Comparison of ENCODE assay signal across 8 cellular contexts in genomic region chr9:84667571-84668203, GRCh38. TPM values are rescaled to one million over a fixed set of nuclear protein-coding genes. Genes with fewer than 3 reads are reported as not detected.
A peak's percentile ranks its signal among the peaks of the same experiment; 100 is the strongest.
DNase-seq lines count a peak whose midpoint lies in the region; ATAC-seq, FAIRE-seq and TF ChIP-seq lines count a peak whose summit lies in the region.

No MANE protein-coding gene starts in this region.

- peaks cover 22% of the 10 kb centered on the region for H3K27me3 ChIP-seq in BJ (ENCODE audit: control insufficient read depth, insufficient read depth, low read length)
- peaks cover 0 to 32% of the 10 kb centered on the region in 2 experiments; a peak in 2 of 5 replicates for H3K27me3 ChIP-seq in HepG2 (ENCODE audit: control insufficient read depth in 1 of 2, insufficient read depth in 2 of 2, low read length in 2 of 2)
- no peaks in the 10 kb centered on the region for H3K27me3 ChIP-seq in tibial artery

- no peak for TF ChIP-seq EP300 in HepG2 (IDR thresholded peaks at IDR 0.05; ENCODE audit: low read depth in 2 of 2, low read length in 2 of 2)
- no peak for TF ChIP-seq EP300 in HepG2 (CRISPR knock-in tag; IDR thresholded peaks at IDR 0.05; ENCODE audit: borderline replicate concordance)

- TF ChIP-seq POLR2A in HepG2 (IDR thresholded peaks at IDR 0.05; ENCODE audit: insufficient read depth in 1 of 2, low read depth in 2 of 2, low read length in 2 of 2), result no peak

- H3K4me3 ChIP-seq in BJ (ENCODE audit: low read depth, low read length) (peak overlapping the region; percentile 16), cardiac fibroblast (replicated peaks in 1 of 2; ENCODE audit: low read depth in 2 of 2, low read length in 2 of 2) (no peak overlapping the region), HepG2 (replicated peaks in 1 of 3; ENCODE audit: insufficient read depth in 1 of 3, low read depth in 2 of 3, low read length in 3 of 3) (no peak overlapping the region), tibial artery (peak overlapping the region; percentile 64 to 91)

- FAIRE-seq in HepG2 (lab: Jason Lieb, UNC), result no peak

- WGBS in HepG2 (ENCODE audit: low lambda C conversion rate), result 38% methylated on average over 27 of the region's 27 CpGs

- H3K9me3 ChIP-seq in HepG2 (ENCODE audit: low read length) (no peaks in the 10 kb centered on the region), tibial artery (no peaks in the 10 kb centered on the region)

- no peak overlapping the region; the same call in 1 of the 2 replicates for H3K4me2 ChIP-seq in HepG2 (ENCODE audit: low read depth, low read length)

- intact Hi-C loops in HepG2 (cut with micrococcal nuclease; ENCODE audit: unreplicated experiment) (no loop called here), tibial artery (cut with DNase I; ENCODE audit: low total_unique reads) (loop anchor here (5.0 kb wide), 1 partner anchor 285 kb away; no protein-coding TSS in a partner anchor)

- H3K79me2 ChIP-seq in HepG2 (ENCODE audit: insufficient read depth, low read length), result no peaks in the 10 kb centered on the region

- no peaks in the 10 kb centered on the region for H3K4me1 ChIP-seq in HepG2 (ENCODE audit: insufficient read depth, low read length)
- peaks cover 0 to 14% (median 2%) of the 10 kb centered on the region in 4 donors for H3K4me1 ChIP-seq in tibial artery

- DNase-seq in BJ (ENCODE audit: low read depth) (no peak), HuH-7 (ENCODE audit: low spot score) (peak; percentile 20), cardiac fibroblast (ENCODE audit: low read depth in 2 of 2) (peak; percentile 38 to 47), HepG2 (ENCODE audit: low spot score) (no peak), tibial artery (no peak), NCI-H2171 treated with DMSO at 0.1 percent for 48 hours (lab: John Stamatoyannopoulos, UW) (no peak)

- H3K36me3 ChIP-seq in BJ (ENCODE audit: control insufficient read depth, insufficient read depth, low read length) (no peaks in the 10 kb centered on the region), HepG2 (replicated peaks in 1 of 2; ENCODE audit: control insufficient read depth in 1 of 2, insufficient read depth in 2 of 2, low read length in 2 of 2) (no peaks in the 10 kb centered on the region), tibial artery (no peaks in the 10 kb centered on the region)

- CTCF ChIA-PET in BJ (lab: Yijun Ruan, JAX), result interaction anchor here (1.3 to 1.8 kb wide), 3 partner anchors 10 to 30 kb away, joined by 3 to 7 read pairs (median 4); no protein-coding TSS in a partner anchor
- CTCF ChIA-PET in HepG2 (lab: Yijun Ruan, JAX; ENCODE audit: low intra/inter-chr PET ratio, low total read pairs), result no interaction called here

- H2AFZ ChIP-seq in HepG2 (ENCODE audit: low read length), result no peak overlapping the region

- BruUV-seq in HepG2 (replicated peaks; lab: Mats Ljungman, UMichigan), result no TSS peak

- H4K20me1 ChIP-seq in HepG2 (ENCODE audit: insufficient read depth, low read length), result no peaks in the 10 kb centered on the region

- no peak overlapping the region for H3K27ac ChIP-seq in HepG2 (ENCODE audit: extremely low read length, insufficient read depth, low read length)
- H3K27ac ChIP-seq in tibial artery, result peak overlapping the region; percentile 91 to 92

- ATAC-seq in GM18873 (IDR thresholded peaks at IDR 0.05; ENCODE audit: low FRiP score, unreplicated experiment) (peak; percentile 27), HepG2 (peak; percentile 68), HG03095 (IDR thresholded peaks at IDR 0.05; ENCODE audit: unreplicated experiment) (no peak)

- TF ChIP-seq CTCF in BJ (IDR thresholded peaks at IDR 0.05; ENCODE audit: insufficient read depth, low read depth, low read length), result peak; percentile 53
- TF ChIP-seq CTCF in cardiac fibroblast (IDR thresholded peaks at IDR 0.05; ENCODE audit: low read depth, low read length), result peak; percentile 61
- no peak for TF ChIP-seq CTCF in HepG2 (CRISPR knock-in tag; IDR thresholded peaks at IDR 0.05)
- peak; percentile 40 to 45 for TF ChIP-seq CTCF in tibial artery (IDR thresholded peaks at IDR 0.05)

- in situ Hi-C loops in HepG2 (cut with HindIII; ENCODE audit: extremely low pct_ligation_motif_present, low pct_unique_long_range_greater_than_20kb), result no loop called here

- no peak overlapping the region for H3K9ac ChIP-seq in HepG2 (ENCODE audit: insufficient read depth, low read depth, low read length)

- POLR2A ChIA-PET in BJ (lab: Charles Lee) (no interaction called here), HepG2 (lab: Yijun Ruan, JAX) (no interaction called here)

- no peak for TF ChIP-seq RAD21 in HepG2 (CRISPR knock-in tag; IDR thresholded peaks at IDR 0.05)

TF ChIP-seq in HepG2, 621 proteins besides CTCF, POLR2A, EP300 and RAD21 (continues in another document):
- TF ChIP-seq ZNF567 (CRISPR knock-in tag; IDR thresholded peaks at IDR 0.05; ENCODE audit: borderline replicate concordance) (no peak), BCL6 (CRISPR knock-in tag; IDR thresholded peaks at IDR 0.05) (no peak), ZNF878 (CRISPR knock-in tag; IDR thresholded peaks at IDR 0.05) (no peak), SAFB2 (CRISPR knock-in tag; IDR thresholded peaks at IDR 0.05; ENCODE audit: borderline replicate concordance, low read depth) (no peak), YEATS4 (CRISPR knock-in tag; IDR thresholded peaks at IDR 0.05; ENCODE audit: borderline replicate concordance) (no peak), ZNF224 (CRISPR knock-in tag; IDR thresholded peaks at IDR 0.05) (no peak), ZNF101 (CRISPR knock-in tag; IDR thresholded peaks at IDR 0.05; ENCODE audit: borderline replicate concordance, low read depth) (no peak), EZH2 (conservative IDR thresholded peaks at IDR 0.05; ENCODE audit: low read depth, low read length) (no peak)
- TF ChIP-seq, protein P1, sequence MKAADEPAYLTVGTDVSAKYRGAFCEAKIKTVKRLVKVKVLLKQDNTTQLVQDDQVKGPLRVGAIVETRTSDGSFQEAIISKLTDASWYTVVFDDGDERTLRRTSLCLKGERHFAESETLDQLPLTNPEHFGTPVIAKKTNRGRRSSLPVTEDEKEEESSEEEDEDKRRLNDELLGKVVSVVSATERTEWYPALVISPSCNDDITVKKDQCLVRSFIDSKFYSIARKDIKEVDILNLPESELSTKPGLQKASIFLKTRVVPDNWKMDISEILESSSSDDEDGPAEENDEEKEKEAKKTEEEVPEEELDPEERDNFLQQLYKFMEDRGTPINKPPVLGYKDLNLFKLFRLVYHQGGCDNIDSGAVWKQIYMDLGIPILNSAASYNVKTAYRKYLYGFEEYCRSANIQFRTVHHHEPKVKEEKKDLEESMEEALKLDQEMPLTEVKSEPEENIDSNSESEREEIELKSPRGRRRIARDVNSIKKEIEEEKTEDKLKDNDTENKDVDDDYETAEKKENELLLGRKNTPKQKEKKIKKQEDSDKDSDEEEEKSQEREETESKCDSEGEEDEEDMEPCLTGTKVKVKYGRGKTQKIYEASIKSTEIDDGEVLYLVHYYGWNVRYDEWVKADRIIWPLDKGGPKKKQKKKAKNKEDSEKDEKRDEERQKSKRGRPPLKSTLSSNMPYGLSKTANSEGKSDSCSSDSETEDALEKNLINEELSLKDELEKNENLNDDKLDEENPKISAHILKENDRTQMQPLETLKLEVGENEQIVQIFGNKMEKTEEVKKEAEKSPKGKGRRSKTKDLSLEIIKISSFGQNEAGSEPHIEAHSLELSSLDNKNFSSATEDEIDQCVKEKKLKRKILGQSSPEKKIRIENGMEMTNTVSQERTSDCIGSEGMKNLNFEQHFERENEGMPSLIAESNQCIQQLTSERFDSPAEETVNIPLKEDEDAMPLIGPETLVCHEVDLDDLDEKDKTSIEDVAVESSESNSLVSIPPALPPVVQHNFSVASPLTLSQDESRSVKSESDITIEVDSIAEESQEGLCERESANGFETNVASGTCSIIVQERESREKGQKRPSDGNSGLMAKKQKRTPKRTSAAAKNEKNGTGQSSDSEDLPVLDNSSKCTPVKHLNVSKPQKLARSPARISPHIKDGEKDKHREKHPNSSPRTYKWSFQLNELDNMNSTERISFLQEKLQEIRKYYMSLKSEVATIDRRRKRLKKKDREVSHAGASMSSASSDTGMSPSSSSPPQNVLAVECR (CRISPR knock-in tag; IDR thresholded peaks at IDR 0.05; ENCODE audit: borderline replicate concordance), result no peak
- TF ChIP-seq, protein P2, sequence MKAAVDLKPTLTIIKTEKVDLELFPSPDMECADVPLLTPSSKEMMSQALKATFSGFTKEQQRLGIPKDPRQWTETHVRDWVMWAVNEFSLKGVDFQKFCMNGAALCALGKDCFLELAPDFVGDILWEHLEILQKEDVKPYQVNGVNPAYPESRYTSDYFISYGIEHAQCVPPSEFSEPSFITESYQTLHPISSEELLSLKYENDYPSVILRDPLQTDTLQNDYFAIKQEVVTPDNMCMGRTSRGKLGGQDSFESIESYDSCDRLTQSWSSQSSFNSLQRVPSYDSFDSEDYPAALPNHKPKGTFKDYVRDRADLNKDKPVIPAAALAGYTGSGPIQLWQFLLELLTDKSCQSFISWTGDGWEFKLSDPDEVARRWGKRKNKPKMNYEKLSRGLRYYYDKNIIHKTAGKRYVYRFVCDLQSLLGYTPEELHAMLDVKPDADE (CRISPR knock-in tag; IDR thresholded peaks at IDR 0.05), result no peak

RNA-seq across cellular contexts. Expression of gene NTRK2, which starts 1.8 kb away (rescaled TPM):
- 2.0 and 2.1 TPM in 2 replicates for polyA plus RNA-seq in BJ (2011; rRNA removed)
- polyA minus RNA-seq in BJ (2011; rRNA and poly(A)+ RNA removed), result 1.3 and 1.5 TPM in 2 replicates
- not detected in 2 replicates for total RNA-seq in HepG2 (2016; rRNA removed; fragmentation: Illumina TruSeq; extraction: Trizol)
- not detected in 2 replicates for total RNA-seq in HepG2 (2016; cell fraction: cytosol; rRNA removed; fragmentation: Illumina TruSeq; extraction: Trizol; ENCODE audit: low read depth)
- total RNA-seq in HepG2 (2016; cell fraction: insoluble cytoplasmic fraction; rRNA removed; fragmentation: Illumina TruSeq; extraction: Trizol), result not detected in 2 replicates
- total RNA-seq in HepG2 (2016; cell fraction: membrane; rRNA removed; fragmentation: Illumina TruSeq; extraction: Trizol), result not detected in 2 replicates
- total RNA-seq in HepG2 (2016; cell fraction: nucleus; rRNA removed; fragmentation: Illumina TruSeq; extraction: Trizol), result not detected in 2 replicates
- not detected in 2 replicates for polyA plus RNA-seq in HepG2 (2011; rRNA removed)
- not detected in 2 replicates for polyA plus RNA-seq in HepG2 (2011; cell fraction: cytosol; rRNA removed)
- not detected in 2 replicates for polyA plus RNA-seq in HepG2 (2011; cell fraction: nucleus; rRNA removed)
- not detected in 2 replicates for polyA plus RNA-seq in HepG2 (2012)
- polyA plus RNA-seq in HepG2 (2016; cell fraction: cytosol; fragmentation: Illumina TruSeq; extraction: Trizol; ENCODE audit: low read depth), result not detected in 2 replicates
- polyA plus RNA-seq in HepG2 (2016; cell fraction: insoluble cytoplasmic fraction; fragmentation: Illumina TruSeq; extraction: Trizol; ENCODE audit: low read depth), result not detected in 2 replicates
- polyA plus RNA-seq in HepG2 (2016; cell fraction: membrane; fragmentation: Illumina TruSeq; extraction: Trizol; ENCODE audit: low read depth), result not detected in 2 replicates
- not detected in 2 replicates for polyA plus RNA-seq in HepG2 (2016; cell fraction: nucleus; fragmentation: Illumina TruSeq; extraction: Trizol; ENCODE audit: insufficient read depth, low read depth)
- polyA minus RNA-seq in HepG2 (2011; rRNA and poly(A)+ RNA removed; ENCODE audit: low replicate concordance), result not detected in 2 replicates
- polyA minus RNA-seq in HepG2 (2011; cell fraction: cytosol; rRNA and poly(A)+ RNA removed), result not detected in 2 replicates
- not detected in 2 replicates for polyA minus RNA-seq in HepG2 (2011; cell fraction: nucleus; rRNA and poly(A)+ RNA removed)

Comparison
In these comparisons a context has a peak if more than half of its experiments do, and no peak if none do; other contexts are left out.
1. DNase-seq: peak in HuH-7 (single experiment) and cardiac fibroblast (2 of 2); none in BJ (single experiment), HepG2 (single experiment), tibial artery (0 of 2) and NCI-H2171 treated with DMSO at 0.1 percent for 48 hours (single experiment).
2. H3K4me3 ChIP-seq: peak in BJ (single experiment) and tibial artery (2 of 2); none in cardiac fibroblast (0 of 2) and HepG2 (0 of 3).